ENCODE assay signal across 9 cellular contexts in genomic region chr12:32535260-32535999, GRCh38.
DNase-seq lines count a peak whose midpoint lies in the region; ATAC-seq, FAIRE-seq and TF ChIP-seq lines count a peak whose summit lies in the region.
"Had no signal": no experiment of that assay in that cellular context is flagged by ENCODE, and none has a peak within 500 bp of the region (broad histone marks: within the 10 kb centered on the region; RNA-seq: fewer than 3 reads in every experiment).

No MANE protein-coding gene starts in this region.

- H3K36me3 ChIP-seq in Caco-2 (ENCODE audit: control insufficient read depth, insufficient read depth, low read length), result 0 out of 2 replicates have a peak, but pooled peaks cover 2% of the 10 kb centered on the region
- no peaks in the 10 kb centered on the region for H3K36me3 ChIP-seq in brain microvascular endothelial cell (replicated peaks)
- H3K36me3 ChIP-seq in kidney (ENCODE audit: control insufficient read depth in 1 of 2, insufficient read depth in 2 of 2, low read length in 2 of 2), result no peaks in the 10 kb centered on the region
- no peaks in the 10 kb centered on the region for H3K36me3 ChIP-seq in spleen

- FAIRE-seq in kidney (lab: Jason Lieb, UNC) (no peak), D721Med (lab: Jason Lieb, UNC) (no peak)
- FAIRE-seq: H1 had no signal

- intact Hi-C loops in Caco-2 (cut with micrococcal nuclease; ENCODE audit: unreplicated experiment), result loop anchor here (2.0 to 10.0 kb wide), 2 partner anchors 81 to 119 kb away; no protein-coding TSS in a partner anchor
- intact Hi-C loops in kidney (cut with DNase I), result no loop called here
- intact Hi-C loops in spleen (cut with DNase I; ENCODE audit: low total_unique reads), result no loop called here

- BruUV-seq in Caco-2 (replicated peaks; lab: Mats Ljungman, UMichigan), result no TSS peak

- 2 to 6% (median 3%) methylated on average over 6 of the region's 6 CpGs for WGBS in spleen, 5 donors

- ATAC-seq in HG03354 (IDR thresholded peaks at IDR 0.05; ENCODE audit: poor library complexity, severe bottlenecking, unreplicated experiment), result peak; percentile 55
- no peak for ATAC-seq in GM18873 (IDR thresholded peaks at IDR 0.05; ENCODE audit: low FRiP score, unreplicated experiment)

- in situ Hi-C loops in brain microvascular endothelial cell (cut with HindIII; ENCODE audit: low pct_ligation_motif_present, low sequenced_read_pairs), result no loop called here

- H3K27me3 ChIP-seq in Caco-2 (replicated peaks; ENCODE audit: control insufficient read depth, insufficient read depth, low read length) (no peaks in the 10 kb centered on the region), brain microvascular endothelial cell (replicated peaks) (no peaks in the 10 kb centered on the region), spleen (replicated peaks in 1 of 7) (no peaks in the 10 kb centered on the region)

- H3K4me1 Mint-ChIP-seq in Caco-2 (ENCODE audit: low read depth, unreplicated experiment), result peaks cover 45% of the 10 kb centered on the region

- peak overlapping the region; percentile 74 for H3K27ac Mint-ChIP-seq in Caco-2 (ENCODE audit: unreplicated experiment)

- no peak for DNase-seq in Caco-2
- DNase-seq in NCI-H748 (lab: John Stamatoyannopoulos, UW; ENCODE audit: unreplicated experiment), result peak; percentile 68
- DNase-seq in brain microvascular endothelial cell, result peak; percentile 68
- DNase-seq in kidney, result peak; percentile 86
- DNase-seq in spleen, result peak; percentile 85
- DNase-seq in D721Med (ENCODE audit: insufficient read length, low spot score), result no peak

- H3K9me3 ChIP-seq in Caco-2, result no peaks in the 10 kb centered on the region
- H3K9me3 ChIP-seq in kidney (ENCODE audit: control insufficient read depth in 1 of 2, low read length in 2 of 2), result no peaks in the 10 kb centered on the region
- no peaks in the 10 kb centered on the region for H3K9me3 ChIP-seq in spleen

- no peak for TF ChIP-seq POLR2A in spleen (IDR thresholded peaks at IDR 0.05)

- TF ChIP-seq CTCF in Caco-2 (IDR thresholded peaks at IDR 0.05; ENCODE audit: insufficient read depth in 1 of 2, low read depth in 1 of 2, low read length in 1 of 2, severe bottlenecking in 1 of 2, unreplicated experiment in 1 of 2) (no peak), brain microvascular endothelial cell (IDR thresholded peaks at IDR 0.05; ENCODE audit: low read depth, low read length, missing control alignments) (no peak), kidney (IDR thresholded peaks at IDR 0.05; ENCODE audit: borderline replicate concordance, extremely low read depth, insufficient read depth) (no peak), spleen (IDR thresholded peaks at IDR 0.05 in 8 of 11, conservative IDR thresholded peaks at IDR 0.05 in 3 of 11) (no peak), D721Med (IDR thresholded peaks at IDR 0.05; ENCODE audit: insufficient read depth, missing control alignments) (no peak)

- H3K4me3 ChIP-seq in Caco-2 (ENCODE audit: low read depth, low read length) (no peak overlapping the region), brain microvascular endothelial cell (ENCODE audit: low read depth, low read length) (peak overlapping the region; percentile 55), kidney (ENCODE audit: low read length in 2 of 2) (peak overlapping the region; percentile 57 to 85), spleen (peak overlapping the region; percentile 18 to 65 (median 37))

- no peaks in the 10 kb centered on the region for H3K27me3 Mint-ChIP-seq in Caco-2 (ENCODE audit: insufficient read depth, unreplicated experiment)

- CTCF ChIA-PET in Caco-2 (lab: Charles Lee), result no interaction called here

- H3K27ac ChIP-seq in brain microvascular endothelial cell, result peak overlapping the region; percentile 96
- H3K27ac ChIP-seq in kidney (ENCODE audit: low read depth in 2 of 2, low read length in 2 of 2), result peak overlapping the region in 1 of 2 donors; percentile 78
- peak overlapping the region; percentile 23 to 83 (median 76) for H3K27ac ChIP-seq in spleen

- H3K36me3 Mint-ChIP-seq in Caco-2 (ENCODE audit: insufficient read depth, unreplicated experiment), result peaks cover 2% of the 10 kb centered on the region

- peak overlapping the region; percentile 62 for H3K4me3 Mint-ChIP-seq in Caco-2 (ENCODE audit: unreplicated experiment)

- peak overlapping the region in 1 of 2 donors; percentile 48 for H3K9ac ChIP-seq in kidney (ENCODE audit: low read length in 2 of 2)

- H3K4me1 ChIP-seq in Caco-2 (peaks cover 46% of the 10 kb centered on the region), kidney (ENCODE audit: control insufficient read depth in 1 of 2, insufficient read depth in 1 of 2, low read depth in 1 of 2, low read length in 2 of 2) (peaks cover 9 to 23% of the 10 kb centered on the region in 2 donors), spleen (peaks cover 5 to 71% (median 41%) of the 10 kb centered on the region in 6 donors)

- no peaks in the 10 kb centered on the region for H3K9me3 Mint-ChIP-seq in Caco-2 (ENCODE audit: unreplicated experiment)

- POLR2A ChIA-PET in Caco-2 (lab: Charles Lee), result no interaction called here

Comparison
In these comparisons a context has a peak if more than half of its experiments do, and no peak if none do; other contexts are left out.
1. DNase-seq: peak in NCI-H748 (single experiment), brain microvascular endothelial cell (single experiment), kidney (single experiment) and spleen (single experiment); none in Caco-2 (0 of 2) and D721Med (single experiment).